9 cellular contexts compared by ENCODE assay signal in the genomic region with DNA sequence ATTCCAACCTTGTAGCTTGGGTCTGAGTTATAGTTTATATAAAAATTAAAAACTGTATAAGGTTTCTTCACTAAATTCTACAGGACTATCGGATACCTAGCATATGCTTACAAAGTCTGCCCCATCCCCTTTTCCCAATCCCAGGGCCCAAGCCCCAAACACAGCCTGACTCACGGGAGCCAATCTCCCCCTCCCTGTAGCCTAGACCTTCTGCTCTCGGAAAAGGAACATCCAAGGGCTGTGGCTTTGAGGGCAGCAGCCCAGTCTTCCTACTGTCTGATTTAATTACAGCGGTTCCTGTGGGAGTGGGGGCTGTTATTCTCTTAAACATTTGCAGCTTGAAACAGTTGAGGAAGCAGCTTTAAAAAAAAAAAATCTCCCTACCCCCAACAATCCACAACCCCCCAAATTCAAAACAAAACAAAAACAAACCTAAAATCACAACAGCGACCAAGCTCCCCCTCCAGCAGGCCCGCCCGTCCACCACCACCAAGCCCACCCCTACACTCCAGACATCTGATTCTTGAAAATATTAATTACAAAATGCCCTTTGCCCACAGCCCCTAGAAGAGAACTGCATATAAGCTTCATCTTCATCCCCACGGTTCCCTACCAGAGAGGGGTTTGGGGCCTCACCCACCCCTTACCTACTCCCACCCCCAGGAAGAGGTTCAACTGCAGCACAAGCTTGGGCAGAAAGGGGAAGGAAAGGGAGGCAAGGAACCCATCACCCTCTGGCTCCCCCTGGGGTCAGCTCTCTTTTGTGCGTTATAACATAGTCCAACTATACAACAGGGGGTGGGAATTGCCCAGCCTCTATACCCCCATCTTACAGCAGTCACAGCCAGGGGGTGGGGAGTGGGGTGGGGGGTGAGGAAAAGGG. TPM values are rescaled to one million over a fixed set of nuclear protein-coding genes. Genes with fewer than 3 reads are reported as not detected.
DNase-seq lines count a peak whose midpoint lies in the region; ATAC-seq and TF ChIP-seq lines count a peak whose summit lies in the region.
"Had no signal": no experiment of that assay in that cellular context is flagged by ENCODE, and none has a peak within 500 bp of the region (broad histone marks: within the 10 kb centered on the region; RNA-seq: fewer than 3 reads in every experiment).

No MANE protein-coding gene starts in this region.

- H4K91ac ChIP-seq in mesenchymal stem cell (ENCODE audit: low read length), result no peak overlapping the region

- TF ChIP-seq CTCF in HL-60 (IDR thresholded peaks at IDR 0.05; ENCODE audit: insufficient read depth, low read length), result peak; percentile 66
- TF ChIP-seq CTCF in MCF 10A (IDR thresholded peaks at IDR 0.05; ENCODE audit: unreplicated experiment), result no peak
- no peak for TF ChIP-seq CTCF in upper lobe of left lung (IDR thresholded peaks at IDR 0.05)

- no peak overlapping the region for H3K4me2 ChIP-seq in mesenchymal stem cell (ENCODE audit: low read length, poor library complexity, severe bottlenecking)

- H3K23ac ChIP-seq in mesenchymal stem cell (ENCODE audit: low read length in 2 of 2), result no peak overlapping the region

- peaks cover 54% of the 10 kb centered on the region for H3K36me3 Mint-ChIP-seq in MCF 10A (ENCODE audit: insufficient read depth, unreplicated experiment)

- peak overlapping the region; percentile 59 for H2BK120ac ChIP-seq in mesenchymal stem cell (ENCODE audit: low read depth, low read length)

- no peaks in the 10 kb centered on the region for H3K9me3 Mint-ChIP-seq in MCF 10A (ENCODE audit: unreplicated experiment)

- POLR2A ChIA-PET in MCF 10A (lab: Yijun Ruan, JAX), result interaction anchor here (0.6 to 1.5 kb wide), 3 partner anchors 10 to 142 kb away, joined by 3 to 8 read pairs (median 7); a partner anchor contains a TSS

- no peak overlapping the region for H2BK15ac ChIP-seq in mesenchymal stem cell (ENCODE audit: low read depth, poor library complexity, severe bottlenecking)

- no peak for TF ChIP-seq EP300 in upper lobe of left lung (IDR thresholded peaks at IDR 0.05)

- no peak overlapping the region for H3K18ac ChIP-seq in mesenchymal stem cell (ENCODE audit: low read depth in 1 of 2, low read length in 2 of 2)

- no peak overlapping the region for H3K14ac ChIP-seq in mesenchymal stem cell (ENCODE audit: low read length in 2 of 2)

- H3K9me3 ChIP-seq in mesenchymal stem cell (ENCODE audit: control insufficient read depth, low read length) (no peaks in the 10 kb centered on the region), upper lobe of left lung (no peaks in the 10 kb centered on the region)

- intact Hi-C loops in MCF 10A (cut with micrococcal nuclease), result no loop called here

- H2BK5ac ChIP-seq in mesenchymal stem cell (ENCODE audit: low read depth, low read length, poor library complexity, severe bottlenecking), result no peak overlapping the region

- WGBS in mesenchymal stem cell, result 84% methylated on average over 6 of the region's 9 CpGs
- WGBS in upper lobe of left lung, 2 donors, result 63 to 67% methylated on average over 9 of the region's 9 CpGs

- H3K27me3 ChIP-seq in HL-60 (ENCODE audit: insufficient read depth, poor library complexity, severe bottlenecking), result no peaks in the 10 kb centered on the region
- no peaks in the 10 kb centered on the region for H3K27me3 ChIP-seq in mesenchymal stem cell (ENCODE audit: control insufficient read depth in 1 of 2, insufficient read depth in 1 of 2, low read length in 2 of 2)
- H3K27me3 ChIP-seq in upper lobe of left lung, result no peaks in the 10 kb centered on the region

- CTCF ChIA-PET in MCF 10A (lab: Yijun Ruan, JAX), result interaction anchor here (0.5 to 0.6 kb wide), 4 partner anchors 33 to 1275 kb away, joined by 3 to 4 read pairs (median 3); no protein-coding TSS in a partner anchor

- no TSS peak for BruUV-seq in MCF 10A (replicated peaks; lab: Mats Ljungman, UMichigan)

- H3K4me3 ChIP-seq in HL-60 (replicated peaks; ENCODE audit: insufficient read depth, low read length), result peak overlapping the region; percentile 13
- H3K4me3 ChIP-seq in mesenchymal stem cell (ENCODE audit: insufficient read depth in 1 of 2, low read depth in 1 of 2, low read length in 2 of 2), result no peak overlapping the region
- H3K4me3 ChIP-seq in upper lobe of left lung, result peak overlapping the region in 2 of 4 donors; percentile 83 to 90

- peak; percentile 3; the same call in 2 of the 3 replicates for ATAC-seq in SK-N-SH treated with all-trans-retinoic acid at 6 μM for 48 hours
- ATAC-seq in upper lobe of left lung (ENCODE audit: low FRiP score in 2 of 2), result peak in 1 of 2 donors; percentile 30
- no peak for ATAC-seq in esophagus mucosa
- ATAC-seq in HG03095 (IDR thresholded peaks at IDR 0.05; ENCODE audit: unreplicated experiment), result no peak

- H3K4me3 Mint-ChIP-seq in MCF 10A (ENCODE audit: unreplicated experiment), result peak overlapping the region; percentile 88

- no peak overlapping the region for H2AFZ ChIP-seq in mesenchymal stem cell (ENCODE audit: low read depth, low read length)

- no peaks in the 10 kb centered on the region for H3K27me3 Mint-ChIP-seq in MCF 10A (ENCODE audit: insufficient read depth, unreplicated experiment)

- H3K9ac ChIP-seq in mesenchymal stem cell (ENCODE audit: low read length), result peak overlapping the region; percentile 98

- H3K4me1 Mint-ChIP-seq in MCF 10A (ENCODE audit: insufficient read depth, unreplicated experiment), result peaks cover 15% of the 10 kb centered on the region

- no peak overlapping the region for H3K4ac ChIP-seq in mesenchymal stem cell (ENCODE audit: low read depth in 1 of 2, low read length in 2 of 2)

- H4K8ac ChIP-seq in mesenchymal stem cell (ENCODE audit: low read length), result peak overlapping the region; percentile 45

- H3K27ac ChIP-seq in HL-60 (replicated peaks), result peak overlapping the region; percentile 94
- no peak overlapping the region for H3K27ac ChIP-seq in mesenchymal stem cell (ENCODE audit: low read length, poor library complexity, severe bottlenecking)
- H3K27ac ChIP-seq in upper lobe of left lung, result peak overlapping the region; percentile 91 to 97 (median 96)

- H3K4me1 ChIP-seq in mesenchymal stem cell (ENCODE audit: control insufficient read depth, insufficient read depth, low read depth, low read length) (peaks cover 5% of the 10 kb centered on the region), upper lobe of left lung (peaks cover 5 to 23% (median 19%) of the 10 kb centered on the region in 4 donors)

- H3K36me3 ChIP-seq in mesenchymal stem cell (ENCODE audit: control insufficient read depth in 1 of 2, insufficient read depth in 2 of 2, low read depth in 1 of 2, low read length in 2 of 2), result peaks cover 34 to 42% of the 10 kb centered on the region in 2 experiments
- H3K36me3 ChIP-seq in upper lobe of left lung, result peaks cover 20 to 41% (median 35%) of the 10 kb centered on the region in 4 donors

- peaks cover 26% of the 10 kb centered on the region for H3K79me1 ChIP-seq in mesenchymal stem cell (replicated peaks; ENCODE audit: low read length, poor library complexity, severe bottlenecking)

- DNase-seq in CMK (ENCODE audit: low read depth) (peak; percentile 65), HL-60 (ENCODE audit: low read depth in 1 of 2, low spot score in 1 of 2) (peak; percentile 66 to 86), MCF 10A (ENCODE audit: unreplicated experiment) (peak; percentile 41), mesenchymal stem cell (peak; percentile 53), upper lobe of left lung (no peak)

- no peak for TF ChIP-seq POLR2A in upper lobe of left lung (IDR thresholded peaks at IDR 0.05)

- peak overlapping the region; percentile 99 for H3K27ac Mint-ChIP-seq in MCF 10A (ENCODE audit: low read depth, unreplicated experiment)

- no peak overlapping the region for H2BK12ac ChIP-seq in mesenchymal stem cell (ENCODE audit: low read length in 2 of 2)

- peak overlapping the region; percentile 51 for H2AK5ac ChIP-seq in mesenchymal stem cell (ENCODE audit: low read length, severe bottlenecking)

TF ChIP-seq in SK-N-SH treated with all-trans-retinoic acid at 6 μM for 48 hours, 23 proteins besides CTCF, POLR2A, EP300 and RAD21 (continues in another document):
- TF ChIP-seq ARNTL (CRISPR knock-in tag; IDR thresholded peaks at IDR 0.05; ENCODE audit: borderline replicate concordance, low read depth) (no peak), ZFP3 (CRISPR knock-in tag; IDR thresholded peaks at IDR 0.05) (no peak)
- TF ChIP-seq, protein P1, sequence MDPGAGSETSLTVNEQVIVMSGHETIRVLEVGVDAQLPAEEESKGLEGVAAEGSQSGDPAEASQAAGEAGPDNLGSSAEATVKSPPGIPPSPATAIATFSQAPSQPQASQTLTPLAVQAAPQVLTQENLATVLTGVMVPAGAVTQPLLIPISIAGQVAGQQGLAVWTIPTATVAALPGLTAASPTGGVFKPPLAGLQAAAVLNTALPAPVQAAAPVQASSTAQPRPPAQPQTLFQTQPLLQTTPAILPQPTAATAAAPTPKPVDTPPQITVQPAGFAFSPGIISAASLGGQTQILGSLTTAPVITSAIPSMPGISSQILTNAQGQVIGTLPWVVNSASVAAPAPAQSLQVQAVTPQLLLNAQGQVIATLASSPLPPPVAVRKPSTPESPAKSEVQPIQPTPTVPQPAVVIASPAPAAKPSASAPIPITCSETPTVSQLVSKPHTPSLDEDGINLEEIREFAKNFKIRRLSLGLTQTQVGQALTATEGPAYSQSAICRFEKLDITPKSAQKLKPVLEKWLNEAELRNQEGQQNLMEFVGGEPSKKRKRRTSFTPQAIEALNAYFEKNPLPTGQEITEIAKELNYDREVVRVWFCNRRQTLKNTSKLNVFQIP (CRISPR knock-in tag; IDR thresholded peaks at IDR 0.05; ENCODE audit: borderline replicate concordance, low read depth), result no peak

RNA-seq across cellular contexts. Expression of a gene that starts 1.1 kb away (rescaled TPM):
- total RNA-seq in MCF 10A (2022), result 80.3 and 84.6 TPM in 2 replicates
- 62.2 TPM for polyA plus RNA-seq in mesenchymal stem cell (2013, experiment 1 of 2)
- 63.2 TPM for polyA plus RNA-seq in mesenchymal stem cell (2013, experiment 2 of 2)
- total RNA-seq in upper lobe of left lung, result 10 to 100 TPM; 25.1 to 56.5 (median 42.0) TPM
- 52.8 TPM for total RNA-seq in esophagus mucosa

RNA-seq across cellular contexts. Expression of a gene that starts 20.5 kb away (rescaled TPM):
- total RNA-seq in MCF 10A (2022), result 0.28 and 0.47 TPM in 2 replicates
- 0.17 TPM for polyA plus RNA-seq in mesenchymal stem cell (2013, experiment 1 of 2)
- 0.19 TPM for polyA plus RNA-seq in mesenchymal stem cell (2013, experiment 2 of 2)
- under 1 TPM in 4 of 6 donors, not detected in 2; 0.13 to 0.30 (median 0.18) TPM for total RNA-seq in upper lobe of left lung
- 0.28 TPM for total RNA-seq in esophagus mucosa

RNA-seq across cellular contexts. Expression of a gene that starts 40.9 kb away (rescaled TPM):
- total RNA-seq in MCF 10A (2022) (76.9 and 92.5 TPM in 2 replicates), upper lobe of left lung (100 to 1,000 TPM in 5 of 6 donors, 10 to 100 TPM in 1; 91.5 to 250 (median 112) TPM), esophagus mucosa (48.2 TPM)
- polyA plus RNA-seq in mesenchymal stem cell (2013, experiment 1 of 2), result 14.1 TPM
- polyA plus RNA-seq in mesenchymal stem cell (2013, experiment 2 of 2), result 11.6 TPM

RNA-seq across cellular contexts. Expression of a gene that starts 41.6 kb away (rescaled TPM):
- not detected in 2 replicates for total RNA-seq in MCF 10A (2022)
- polyA plus RNA-seq in mesenchymal stem cell (2013, experiment 1 of 2), result not detected
- not detected for polyA plus RNA-seq in mesenchymal stem cell (2013, experiment 2 of 2)
- under 1 TPM in 1 of 6 donors, not detected in 5; 0.34 TPM for total RNA-seq in upper lobe of left lung
- not detected for total RNA-seq in esophagus mucosa
- total RNA-seq: T-helper 1 cell treated with Interleukin-12 subunit alpha and Interleukin-12 subunit beta and Interleukin-4 antibody, amounts not matched to agents 30 ng/mL and 1 ng/mL, for 36 hours had no signal

RNA-seq across cellular contexts. Expression of a gene that starts 48.1 kb away (rescaled TPM):
- total RNA-seq in MCF 10A (2022), result 1.1 TPM in 1 of 2 replicates, not detected in the other
- polyA plus RNA-seq in mesenchymal stem cell (2013, experiment 1 of 2), result 0.11 TPM
- 0.04 TPM for polyA plus RNA-seq in mesenchymal stem cell (2013, experiment 2 of 2)
- total RNA-seq in upper lobe of left lung, result 1 to 10 TPM in 1 of 6 donors, under 1 TPM in 2, not detected in 3; 0.69 to 2.2 (median 0.74) TPM
- 0.48 TPM for total RNA-seq in esophagus mucosa

Comparison
In these comparisons a context has a peak if more than half of its experiments do, and no peak if none do; other contexts are left out.
1. DNase-seq: peak in CMK (single experiment), HL-60 (2 of 2), MCF 10A (single experiment) and mesenchymal stem cell (single experiment); none in upper lobe of left lung (0 of 2).